Comparison of ENCODE assay signal across 1 cellular context in the genomic region with DNA sequence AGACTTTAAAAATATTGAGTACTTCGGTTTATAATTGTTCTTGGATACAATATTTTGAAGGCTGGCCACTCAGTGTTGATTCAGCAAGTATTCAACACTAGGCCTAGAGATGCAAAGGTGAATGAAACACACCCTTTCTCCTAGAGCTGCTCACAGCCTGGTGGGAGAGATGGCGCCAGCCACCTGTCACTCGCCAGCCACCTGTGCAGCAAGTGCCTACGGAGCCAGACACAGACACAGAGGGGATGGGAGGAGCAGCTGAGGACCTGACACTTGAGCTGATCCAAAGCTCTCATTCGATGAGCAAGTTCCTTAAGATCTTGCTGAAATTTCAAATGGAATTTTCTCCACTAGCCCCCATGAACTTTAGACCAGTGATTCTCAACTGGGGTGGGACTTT.
TF ChIP-seq lines count a peak whose summit lies in the region.

No MANE protein-coding gene starts in this region.

TF ChIP-seq in H1, 55 proteins besides CTCF, POLR2A, EP300 and RAD21 (continued from another document):
- TF ChIP-seq, protein P1, sequence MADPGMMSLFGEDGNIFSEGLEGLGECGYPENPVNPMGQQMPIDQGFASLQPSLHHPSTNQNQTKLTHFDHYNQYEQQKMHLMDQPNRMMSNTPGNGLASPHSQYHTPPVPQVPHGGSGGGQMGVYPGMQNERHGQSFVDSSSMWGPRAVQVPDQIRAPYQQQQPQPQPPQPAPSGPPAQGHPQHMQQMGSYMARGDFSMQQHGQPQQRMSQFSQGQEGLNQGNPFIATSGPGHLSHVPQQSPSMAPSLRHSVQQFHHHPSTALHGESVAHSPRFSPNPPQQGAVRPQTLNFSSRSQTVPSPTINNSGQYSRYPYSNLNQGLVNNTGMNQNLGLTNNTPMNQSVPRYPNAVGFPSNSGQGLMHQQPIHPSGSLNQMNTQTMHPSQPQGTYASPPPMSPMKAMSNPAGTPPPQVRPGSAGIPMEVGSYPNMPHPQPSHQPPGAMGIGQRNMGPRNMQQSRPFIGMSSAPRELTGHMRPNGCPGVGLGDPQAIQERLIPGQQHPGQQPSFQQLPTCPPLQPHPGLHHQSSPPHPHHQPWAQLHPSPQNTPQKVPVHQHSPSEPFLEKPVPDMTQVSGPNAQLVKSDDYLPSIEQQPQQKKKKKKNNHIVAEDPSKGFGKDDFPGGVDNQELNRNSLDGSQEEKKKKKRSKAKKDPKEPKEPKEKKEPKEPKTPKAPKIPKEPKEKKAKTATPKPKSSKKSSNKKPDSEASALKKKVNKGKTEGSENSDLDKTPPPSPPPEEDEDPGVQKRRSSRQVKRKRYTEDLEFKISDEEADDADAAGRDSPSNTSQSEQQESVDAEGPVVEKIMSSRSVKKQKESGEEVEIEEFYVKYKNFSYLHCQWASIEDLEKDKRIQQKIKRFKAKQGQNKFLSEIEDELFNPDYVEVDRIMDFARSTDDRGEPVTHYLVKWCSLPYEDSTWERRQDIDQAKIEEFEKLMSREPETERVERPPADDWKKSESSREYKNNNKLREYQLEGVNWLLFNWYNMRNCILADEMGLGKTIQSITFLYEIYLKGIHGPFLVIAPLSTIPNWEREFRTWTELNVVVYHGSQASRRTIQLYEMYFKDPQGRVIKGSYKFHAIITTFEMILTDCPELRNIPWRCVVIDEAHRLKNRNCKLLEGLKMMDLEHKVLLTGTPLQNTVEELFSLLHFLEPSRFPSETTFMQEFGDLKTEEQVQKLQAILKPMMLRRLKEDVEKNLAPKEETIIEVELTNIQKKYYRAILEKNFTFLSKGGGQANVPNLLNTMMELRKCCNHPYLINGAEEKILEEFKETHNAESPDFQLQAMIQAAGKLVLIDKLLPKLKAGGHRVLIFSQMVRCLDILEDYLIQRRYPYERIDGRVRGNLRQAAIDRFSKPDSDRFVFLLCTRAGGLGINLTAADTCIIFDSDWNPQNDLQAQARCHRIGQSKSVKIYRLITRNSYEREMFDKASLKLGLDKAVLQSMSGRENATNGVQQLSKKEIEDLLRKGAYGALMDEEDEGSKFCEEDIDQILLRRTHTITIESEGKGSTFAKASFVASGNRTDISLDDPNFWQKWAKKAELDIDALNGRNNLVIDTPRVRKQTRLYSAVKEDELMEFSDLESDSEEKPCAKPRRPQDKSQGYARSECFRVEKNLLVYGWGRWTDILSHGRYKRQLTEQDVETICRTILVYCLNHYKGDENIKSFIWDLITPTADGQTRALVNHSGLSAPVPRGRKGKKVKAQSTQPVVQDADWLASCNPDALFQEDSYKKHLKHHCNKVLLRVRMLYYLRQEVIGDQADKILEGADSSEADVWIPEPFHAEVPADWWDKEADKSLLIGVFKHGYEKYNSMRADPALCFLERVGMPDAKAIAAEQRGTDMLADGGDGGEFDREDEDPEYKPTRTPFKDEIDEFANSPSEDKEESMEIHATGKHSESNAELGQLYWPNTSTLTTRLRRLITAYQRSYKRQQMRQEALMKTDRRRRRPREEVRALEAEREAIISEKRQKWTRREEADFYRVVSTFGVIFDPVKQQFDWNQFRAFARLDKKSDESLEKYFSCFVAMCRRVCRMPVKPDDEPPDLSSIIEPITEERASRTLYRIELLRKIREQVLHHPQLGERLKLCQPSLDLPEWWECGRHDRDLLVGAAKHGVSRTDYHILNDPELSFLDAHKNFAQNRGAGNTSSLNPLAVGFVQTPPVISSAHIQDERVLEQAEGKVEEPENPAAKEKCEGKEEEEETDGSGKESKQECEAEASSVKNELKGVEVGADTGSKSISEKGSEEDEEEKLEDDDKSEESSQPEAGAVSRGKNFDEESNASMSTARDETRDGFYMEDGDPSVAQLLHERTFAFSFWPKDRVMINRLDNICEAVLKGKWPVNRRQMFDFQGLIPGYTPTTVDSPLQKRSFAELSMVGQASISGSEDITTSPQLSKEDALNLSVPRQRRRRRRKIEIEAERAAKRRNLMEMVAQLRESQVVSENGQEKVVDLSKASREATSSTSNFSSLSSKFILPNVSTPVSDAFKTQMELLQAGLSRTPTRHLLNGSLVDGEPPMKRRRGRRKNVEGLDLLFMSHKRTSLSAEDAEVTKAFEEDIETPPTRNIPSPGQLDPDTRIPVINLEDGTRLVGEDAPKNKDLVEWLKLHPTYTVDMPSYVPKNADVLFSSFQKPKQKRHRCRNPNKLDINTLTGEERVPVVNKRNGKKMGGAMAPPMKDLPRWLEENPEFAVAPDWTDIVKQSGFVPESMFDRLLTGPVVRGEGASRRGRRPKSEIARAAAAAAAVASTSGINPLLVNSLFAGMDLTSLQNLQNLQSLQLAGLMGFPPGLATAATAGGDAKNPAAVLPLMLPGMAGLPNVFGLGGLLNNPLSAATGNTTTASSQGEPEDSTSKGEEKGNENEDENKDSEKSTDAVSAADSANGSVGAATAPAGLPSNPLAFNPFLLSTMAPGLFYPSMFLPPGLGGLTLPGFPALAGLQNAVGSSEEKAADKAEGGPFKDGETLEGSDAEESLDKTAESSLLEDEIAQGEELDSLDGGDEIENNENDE (IDR thresholded peaks at IDR 0.05; ENCODE audit: insufficient replicate concordance, low read length) = no peak
